10 cellular contexts compared by ENCODE assay signal in the genomic region with DNA sequence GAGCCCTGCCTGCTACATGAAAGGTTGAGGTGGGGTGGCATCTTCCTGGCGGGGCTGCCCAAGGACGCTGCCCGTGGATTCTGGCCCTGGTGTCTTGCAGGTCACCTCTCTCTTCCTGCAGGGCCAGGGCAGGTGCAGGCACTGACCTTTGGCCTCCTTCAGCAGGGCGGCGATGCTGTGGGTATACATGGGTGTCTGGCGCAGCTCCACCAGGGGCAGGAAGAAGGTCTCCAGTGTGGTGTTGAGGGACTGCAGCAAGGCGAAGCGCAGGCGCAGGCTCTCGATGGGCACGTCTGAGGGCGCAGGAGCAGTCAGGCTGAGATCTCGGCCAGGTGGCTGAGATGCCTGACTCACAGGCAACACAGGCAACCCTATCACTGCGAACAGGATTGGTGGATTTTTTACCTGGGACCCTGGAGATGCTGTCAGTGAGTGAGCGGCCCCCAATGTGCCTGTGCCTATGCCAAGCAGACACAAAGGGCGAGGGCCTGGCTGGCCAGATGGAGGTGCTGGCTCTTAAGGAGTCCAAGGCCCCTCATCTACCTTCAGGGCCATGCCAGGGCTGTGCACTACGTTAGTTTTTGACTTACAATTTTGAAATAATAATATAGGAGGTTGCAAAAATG.
"Had no signal": no experiment of that assay in that cellular context is flagged by ENCODE, and none has a peak within 500 bp of the region (broad histone marks: within the 10 kb centered on the region; RNA-seq: fewer than 3 reads in every experiment).

No MANE protein-coding gene starts in this region.

- DNase-seq: activated CD4-positive, alpha-beta T cell treated with anti-CD3 and anti-CD28 coated beads for 1 hour; effector CD4-positive, alpha-beta T cell; foreskin keratinocyte; left lung; ovary; retina had no signal

- H3K4me3 ChIP-seq: breast epithelium, esophagus muscularis mucosa, left lung, ovary, prostate gland, vagina had no signal

- H3K27me3 ChIP-seq: breast epithelium, esophagus muscularis mucosa, foreskin keratinocyte, left lung, ovary, vagina had no signal

- H3K4me1 ChIP-seq: breast epithelium, esophagus muscularis mucosa, foreskin keratinocyte, left lung, prostate gland, vagina had no signal

- H3K27ac ChIP-seq: breast epithelium, esophagus muscularis mucosa, foreskin keratinocyte, left lung, ovary, prostate gland, vagina had no signal

- H3K9me3 ChIP-seq: breast epithelium, esophagus muscularis mucosa, left lung, ovary, prostate gland, vagina had no signal

- H3K36me3 ChIP-seq: ovary had no signal
